In genomic region chr3:150144309-150144708, GRCh38 we compare ENCODE assay signal across 17 cellular contexts.
DNase-seq lines count a peak whose midpoint lies in the region; ATAC-seq, FAIRE-seq and TF ChIP-seq lines count a peak whose summit lies in the region.
"Had no signal": no experiment of that assay in that cellular context is flagged by ENCODE, and none has a peak within 500 bp of the region (broad histone marks: within the 10 kb centered on the region; RNA-seq: fewer than 3 reads in every experiment).

No MANE protein-coding gene starts in this region.

- H2BK15ac ChIP-seq in H1 (ENCODE audit: low read length) (no peak overlapping the region), neuronal stem cell (ENCODE audit: low read length) (no peak overlapping the region)

- H4K8ac ChIP-seq in H1 (ENCODE audit: extremely low read depth, insufficient read depth, low read length) (no peak overlapping the region), neuronal stem cell (ENCODE audit: low read depth, low read length) (no peak overlapping the region)

- H3K79me2 ChIP-seq in GM23338 (replicated peaks; ENCODE audit: insufficient read depth) (no peaks in the 10 kb centered on the region), H1 (ENCODE audit: control insufficient read depth in 1 of 2, insufficient read depth in 2 of 2, low read length in 2 of 2) (no peaks in the 10 kb centered on the region)

- H3K56ac ChIP-seq in H1 (replicated peaks; ENCODE audit: insufficient read length, low read depth, low read length) = no peak overlapping the region

- H3K36me3 ChIP-seq in GM23338 (ENCODE audit: insufficient read depth) (no peaks in the 10 kb centered on the region), H1 (ENCODE audit: control insufficient read depth in 2 of 4, insufficient read depth in 4 of 4, low read length in 3 of 4) (no peaks in the 10 kb centered on the region), neuronal stem cell (replicated peaks in 1 of 2; ENCODE audit: control insufficient read depth in 2 of 2, insufficient read depth in 2 of 2, low read length in 2 of 2) (no peaks in the 10 kb centered on the region)
- H3K36me3 ChIP-seq: BLaER1 had no signal

- no peak for TF ChIP-seq EP300 in H1 (IDR thresholded peaks at IDR 0.05; ENCODE audit: borderline replicate concordance in 1 of 2, low read depth in 2 of 2, low read length in 2 of 2)

- DNase-seq in GM23338 (ENCODE audit: low spot score) (no peak), MV-4-11 (lab: John Stamatoyannopoulos, UW) (peak; percentile 5), H1 (ENCODE audit: low read depth in 1 of 2, low spot score in 2 of 2) (no peak), neuronal stem cell (ENCODE audit: low spot score) (no peak), NCI-H1694 (lab: John Stamatoyannopoulos, UW) (no peak)
- DNase-seq: 8988T; AML-193; Caco-2; CD8-positive, alpha-beta memory T cell; DMS53; HCEC 1CT had no signal

- no peaks in the 10 kb centered on the region for H3K9me3 ChIP-seq in H1 (ENCODE audit: insufficient read depth in 2 of 2, low read depth in 1 of 2, low read length in 1 of 2)
- H3K9me3 ChIP-seq in neuronal stem cell (replicated peaks in 1 of 2; ENCODE audit: control insufficient read depth in 2 of 2, insufficient read depth in 1 of 2, low read depth in 1 of 2, low read length in 2 of 2) = no peaks in the 10 kb centered on the region
- H3K9me3 ChIP-seq: BLaER1, Caco-2 had no signal

- H3K4ac ChIP-seq in H1 (replicated peaks; ENCODE audit: insufficient read length, low read depth, low read length) = no peak overlapping the region
- no peak overlapping the region for H3K4ac ChIP-seq in neuronal stem cell (ENCODE audit: low read length)

- no peaks in the 10 kb centered on the region for H3K27me3 Mint-ChIP-seq in GM23338 (ENCODE audit: insufficient read depth, low read depth, poor library complexity)

- no peak overlapping the region for H3K23ac ChIP-seq in H1 (ENCODE audit: insufficient read length)
- H3K23ac ChIP-seq in neuronal stem cell (ENCODE audit: low read depth, low read length, poor library complexity) = no peak overlapping the region

- ATAC-seq in GM23338 (no peak), HG03442 (IDR thresholded peaks at IDR 0.05; ENCODE audit: unreplicated experiment) (no peak), GM19395 (IDR thresholded peaks at IDR 0.05; ENCODE audit: unreplicated experiment) (no peak)

- WGBS in H1 (ENCODE audit: extremely low coverage in 1 of 2, insufficient coverage in 1 of 2, insufficient read length in 1 of 2, insufficient replicate concordance in 2 of 2, low coverage in 1 of 2, low lambda C conversion rate in 2 of 2, missing lambda C conversion rate in 1 of 2), 2 experiments = 88% methylated on average over 5 of the region's 5 CpGs; no CpG with 5 or more reads in 1 of the 2 experiments
- WGBS in neuronal stem cell (ENCODE audit: extremely low coverage in 2 of 2, insufficient read length in 2 of 2, insufficient replicate concordance in 1 of 2), 2 donors = no CpG with 5 or more reads among the region's 5 CpGs

- no peaks in the 10 kb centered on the region for H3K36me3 Mint-ChIP-seq in GM23338 (ENCODE audit: low read depth)
- H3K36me3 Mint-ChIP-seq: CD8-positive, alpha-beta memory T cell; IgD-negative memory B cell had no signal

- H3K4me3 Mint-ChIP-seq in GM23338 = no peak overlapping the region
- H3K4me3 Mint-ChIP-seq: CD8-positive, alpha-beta memory T cell; IgD-negative memory B cell had no signal

- no peaks in the 10 kb centered on the region for H3K27me3 ChIP-seq in GM23338 (ENCODE audit: insufficient read depth)
- H3K27me3 ChIP-seq in H1 (replicated peaks in 1 of 4; ENCODE audit: control insufficient read depth in 3 of 4, extremely low read depth in 1 of 4, insufficient read depth in 3 of 4, low read length in 3 of 4) = no peaks in the 10 kb centered on the region
- H3K27me3 ChIP-seq in neuronal stem cell (ENCODE audit: control insufficient read depth in 3 of 3, insufficient read depth in 3 of 3, low read depth in 1 of 3, low read length in 3 of 3) = no peaks in the 10 kb centered on the region
- H3K27me3 ChIP-seq: BLaER1 had no signal

- H3K9me2 ChIP-seq in GM23338 (ENCODE audit: insufficient read depth) = no peaks in the 10 kb centered on the region

- H3K4me2 ChIP-seq in GM23338 = no peak overlapping the region
- no peak overlapping the region for H3K4me2 ChIP-seq in H1 (ENCODE audit: insufficient read depth in 1 of 2, low read depth in 2 of 2, low read length in 2 of 2)
- H3K4me2 ChIP-seq in neuronal stem cell (ENCODE audit: insufficient read depth, low read length, poor library complexity, severe bottlenecking) = no peak overlapping the region
- H3K4me2 ChIP-seq: BLaER1, KMS-11 had no signal

- CTCF ChIA-PET in H1 (lab: Charles Lee; ENCODE audit: partially characterized antibody) = interaction anchor here (0.6 kb wide), 1 partner anchor 526 kb away, joined by 3 read pairs; no protein-coding TSS in a partner anchor

- H2BK120ac ChIP-seq in H1 (replicated peaks; ENCODE audit: low read depth, low read length) (no peak overlapping the region), neuronal stem cell (ENCODE audit: low read depth, low read length) (no peak overlapping the region)

- H3K9me3 Mint-ChIP-seq in GM23338 = no peaks in the 10 kb centered on the region
- H3K9me3 Mint-ChIP-seq: CD8-positive, alpha-beta memory T cell; IgD-negative memory B cell had no signal

- H4K91ac ChIP-seq in H1 (replicated peaks; ENCODE audit: insufficient read length, low read length) = no peak overlapping the region
- no peak overlapping the region for H4K91ac ChIP-seq in neuronal stem cell (ENCODE audit: low read depth, low read length, poor library complexity)

- no peaks in the 10 kb centered on the region for H3K23me2 ChIP-seq in H1 (ENCODE audit: low read depth, low read length)

- H4K20me1 ChIP-seq in GM23338 (replicated peaks; ENCODE audit: insufficient read depth) (no peaks in the 10 kb centered on the region), H1 (replicated peaks in 1 of 2; ENCODE audit: control insufficient read depth in 1 of 2, insufficient read depth in 2 of 2, low read length in 2 of 2) (no peaks in the 10 kb centered on the region)
- H4K20me1 ChIP-seq: BLaER1 had no signal

- no peak overlapping the region for H3K4me3 ChIP-seq in GM23338
- H3K4me3 ChIP-seq in H1 (ENCODE audit: extremely low read depth in 1 of 4, insufficient read depth in 2 of 4, low read depth in 3 of 4, low read length in 4 of 4) = no peak overlapping the region
- no peak overlapping the region for H3K4me3 ChIP-seq in neuronal stem cell (ENCODE audit: low read length in 2 of 2)
- H3K4me3 ChIP-seq: BLaER1 had no signal

- no peak for TF ChIP-seq POLR2A in H1 (IDR thresholded peaks at IDR 0.05; ENCODE audit: control extremely low read depth in 1 of 2, low read depth in 2 of 2, low read length in 2 of 2)

- H3K79me1 ChIP-seq in H1 (ENCODE audit: low read depth, low read length) = no peaks in the 10 kb centered on the region
- no peaks in the 10 kb centered on the region for H3K79me1 ChIP-seq in neuronal stem cell (ENCODE audit: low read depth, low read length)

- H3K9ac ChIP-seq in H1 (replicated peaks in 1 of 4; ENCODE audit: extremely low read depth in 1 of 4, low read depth in 3 of 4, low read length in 3 of 4) (no peak overlapping the region), neuronal stem cell (ENCODE audit: low read depth, low read length, poor library complexity) (no peak overlapping the region)
- H3K9ac ChIP-seq: BLaER1, KMS-11 had no signal

- H2AFZ ChIP-seq in GM23338 (peak overlapping the region; percentile 72; the same call in 1 of the 2 replicates), H1 (ENCODE audit: low read length) (peak overlapping the region; percentile 69), neuronal stem cell (ENCODE audit: low read length) (peak overlapping the region; percentile 65)

- no peak for TF ChIP-seq CTCF in GM23338 (conservative IDR thresholded peaks at IDR 0.05; ENCODE audit: low read depth in 2 of 2)
- TF ChIP-seq CTCF in H1 (IDR thresholded peaks at IDR 0.05; ENCODE audit: control extremely low read depth in 1 of 3, insufficient read depth in 1 of 3, low read depth in 1 of 3, low read length in 3 of 3) = no peak

- no peak overlapping the region for H3K27ac Mint-ChIP-seq in GM23338

- H3F3A ChIP-seq in GM23338 (replicated peaks; ENCODE audit: low read depth) = no peaks in the 10 kb centered on the region

- H3K27ac ChIP-seq in GM23338 (ENCODE audit: low read depth) (no peak overlapping the region), H1 (ENCODE audit: low read depth, low read length) (no peak overlapping the region), neuronal stem cell (replicated peaks; ENCODE audit: low read length) (no peak overlapping the region)
- H3K27ac ChIP-seq: BLaER1, KMS-11 had no signal

- H2BK5ac ChIP-seq in H1 (ENCODE audit: low read depth, low read length) (no peak overlapping the region), neuronal stem cell (ENCODE audit: low read length) (no peak overlapping the region)

- H2AK5ac ChIP-seq in H1 (ENCODE audit: low read depth, low read length) = no peak overlapping the region
- H2AK5ac ChIP-seq in neuronal stem cell (ENCODE audit: low read depth, low read length) = no peak overlapping the region

- POLR2A ChIA-PET in H1 (lab: Charles Lee; ENCODE audit: partially characterized antibody) = no interaction called here

- no peak overlapping the region for H2BK20ac ChIP-seq in H1 (ENCODE audit: low read length)

- H3K14ac ChIP-seq in H1 (ENCODE audit: insufficient read length) (no peak overlapping the region), neuronal stem cell (ENCODE audit: low read length) (no peak overlapping the region)

- H2BK12ac ChIP-seq in H1 (ENCODE audit: low read depth, low read length) (no peak overlapping the region), neuronal stem cell (ENCODE audit: low read length) (no peak overlapping the region)

- H3K4me1 ChIP-seq in GM23338 (ENCODE audit: insufficient read depth) = 0 out of 2 replicates have a peak, but pooled peaks cover 7% of the 10 kb centered on the region
- no peaks in the 10 kb centered on the region; a peak in 1 of 7 replicates for H3K4me1 ChIP-seq in H1 (replicated peaks in 1 of 4; ENCODE audit: control insufficient read depth in 3 of 4, insufficient read depth in 4 of 4, low read length in 3 of 4)
- peaks cover 1 to 12% of the 10 kb centered on the region in 2 donors for H3K4me1 ChIP-seq in neuronal stem cell (ENCODE audit: control insufficient read depth in 2 of 2, insufficient read depth in 1 of 2, low read depth in 1 of 2, low read length in 2 of 2)
- H3K4me1 ChIP-seq: BLaER1, Caco-2 had no signal

- TF ChIP-seq RAD21 in H1 (IDR thresholded peaks at IDR 0.05 in 1 of 2, conservative IDR thresholded peaks at IDR 0.05 in 1 of 2; ENCODE audit: low read depth in 2 of 2, low read length in 2 of 2) = no peak

- H3K4me1 Mint-ChIP-seq in GM23338 = peaks cover 4% of the 10 kb centered on the region; the same call in 1 of the 3 replicates
- H3K4me1 Mint-ChIP-seq: CD8-positive, alpha-beta memory T cell; IgD-negative memory B cell had no signal

- H3K18ac ChIP-seq in H1 (ENCODE audit: extremely low read depth, low read length) (no peak overlapping the region), neuronal stem cell (ENCODE audit: low read length) (no peak overlapping the region)

- FAIRE-seq in H1 (lab: Jason Lieb, UNC) = no peak
- FAIRE-seq: GM18507 had no signal

- no peak overlapping the region for H4K5ac ChIP-seq in H1 (ENCODE audit: insufficient read length, low read depth, low read length)

TF ChIP-seq in GM23338, 12 proteins besides CTCF, POLR2A, EP300 and RAD21 (continues in another document):
- no peak for TF ChIP-seq STAT1 (IDR thresholded peaks at IDR 0.05; ENCODE audit: unreplicated experiment)

TF ChIP-seq in H1, 55 proteins besides CTCF, POLR2A, EP300 and RAD21 (continues in another document):
- TF ChIP-seq GABPA (IDR thresholded peaks at IDR 0.05; ENCODE audit: borderline replicate concordance, insufficient read depth, low read length) = no peak
